Comparison of ENCODE assay signal across 25 cellular contexts in the genomic region with DNA sequence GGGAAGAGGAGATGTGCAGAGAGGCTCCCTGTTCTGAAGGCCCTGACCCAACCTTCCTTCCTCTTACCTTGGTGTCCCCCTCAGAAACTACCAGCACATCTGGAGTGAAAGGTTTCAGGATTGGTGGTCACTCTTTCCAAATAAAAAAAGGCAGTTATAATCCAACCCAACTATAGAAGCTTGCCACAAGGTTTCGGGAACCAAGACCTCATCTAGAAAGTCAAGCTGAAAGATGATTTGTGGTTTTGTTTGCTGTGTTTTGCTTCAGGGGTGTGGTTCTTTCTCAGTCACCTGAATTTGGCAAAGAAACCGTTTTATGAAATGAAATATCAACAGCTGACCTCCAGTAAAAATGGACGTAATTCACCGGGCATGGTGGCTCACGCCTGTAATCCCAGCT. TPM values are rescaled to one million over a fixed set of nuclear protein-coding genes. Genes with fewer than 3 reads are reported as not detected.
DNase-seq lines count a peak whose midpoint lies in the region; ATAC-seq and TF ChIP-seq lines count a peak whose summit lies in the region.
"Had no signal": no experiment of that assay in that cellular context is flagged by ENCODE, and none has a peak within 500 bp of the region (broad histone marks: within the 10 kb centered on the region; RNA-seq: fewer than 3 reads in every experiment).

No MANE protein-coding gene starts in this region.

- H3K27ac Mint-ChIP-seq in MCF 10A (ENCODE audit: low read depth, unreplicated experiment) (peak overlapping the region; percentile 42), T-helper 17 cell (peak overlapping the region; percentile 6)
- H3K27ac Mint-ChIP-seq: B cell had no signal

- H3K4me3 Mint-ChIP-seq in MCF 10A (ENCODE audit: unreplicated experiment): no peak overlapping the region
- no peak overlapping the region for H3K4me3 Mint-ChIP-seq in T-helper 17 cell
- H3K4me3 Mint-ChIP-seq: B cell, CD14-positive monocyte had no signal

- no peaks in the 10 kb centered on the region for H3K9me3 ChIP-seq in breast epithelium
- no peaks in the 10 kb centered on the region for H3K9me3 ChIP-seq in T-helper 17 cell (ENCODE audit: control insufficient read depth, low read length, poor library complexity, severe bottlenecking)

- peaks cover 9% of the 10 kb centered on the region for H3K36me3 ChIP-seq in breast epithelium

- H3K4me1 Mint-ChIP-seq in MCF 10A (ENCODE audit: insufficient read depth, unreplicated experiment): no peaks in the 10 kb centered on the region
- H3K4me1 Mint-ChIP-seq in T-helper 17 cell: peaks cover 2% of the 10 kb centered on the region
- H3K4me1 Mint-ChIP-seq: B cell, CD14-positive monocyte had no signal

- POLR2A ChIA-PET in MCF 10A (lab: Yijun Ruan, JAX): no interaction called here

- H3K4me3 ChIP-seq in breast epithelium: no peak overlapping the region

- TF ChIP-seq POLR2A in breast epithelium (IDR thresholded peaks at IDR 0.05): no peak

- DNase-seq in MCF 10A (ENCODE audit: unreplicated experiment): no peak
- DNase-seq in breast epithelium (ENCODE audit: low spot score in 2 of 2): no peak
- peak; percentile 50 for DNase-seq in GM20000 (ENCODE audit: low spot score)
- no peak for DNase-seq in T-helper 17 cell
- no peak for DNase-seq in NCI-H2029 treated with DMSO at 0.1 percent for 48 hours (lab: John Stamatoyannopoulos, UW)
- DNase-seq in KG1 (lab: John Stamatoyannopoulos, UW): no peak
- no peak for DNase-seq in OCI-M2 (lab: John Stamatoyannopoulos, UW; ENCODE audit: unreplicated experiment)
- DNase-seq: EL, GF-D8, GOT3, HCEC 1CT, NCI-H1092 treated with DMSO at 0.1 percent for 48 hours, NCI-H146, NCI-H2081, NCI-H2171, NCI-H345, NCI-H524, NCI-H774, PC-3, Right ventricle myocardium superior had no signal

- no peak for TF ChIP-seq CTCF in MCF 10A (IDR thresholded peaks at IDR 0.05; ENCODE audit: unreplicated experiment)
- TF ChIP-seq CTCF in breast epithelium (IDR thresholded peaks at IDR 0.05): no peak
- no peak for TF ChIP-seq CTCF in GM20000 (IDR thresholded peaks at IDR 0.05; ENCODE audit: extremely low read depth, missing control alignments)

- no peaks in the 10 kb centered on the region for H3K9me3 Mint-ChIP-seq in MCF 10A (ENCODE audit: unreplicated experiment)

- no peak overlapping the region for H3K27ac ChIP-seq in breast epithelium

- intact Hi-C loops in MCF 10A (cut with micrococcal nuclease): no loop called here
- intact Hi-C loops in breast epithelium (cut with DNase I; ENCODE audit: low total_unique reads): no loop called here

- BruUV-seq in MCF 10A (replicated peaks; lab: Mats Ljungman, UMichigan): no TSS peak

- no peaks in the 10 kb centered on the region for H3K27me3 ChIP-seq in breast epithelium

- peaks cover 78% of the 10 kb centered on the region for H3K36me3 Mint-ChIP-seq in MCF 10A (ENCODE audit: insufficient read depth, unreplicated experiment)
- H3K36me3 Mint-ChIP-seq in T-helper 17 cell (ENCODE audit: low read depth): peaks cover 3% of the 10 kb centered on the region

- no peaks in the 10 kb centered on the region for H3K27me3 Mint-ChIP-seq in MCF 10A (ENCODE audit: insufficient read depth, unreplicated experiment)
- no peaks in the 10 kb centered on the region for H3K27me3 Mint-ChIP-seq in T-helper 17 cell
- H3K27me3 Mint-ChIP-seq: B cell had no signal

- H3K4me1 ChIP-seq in breast epithelium: no peaks in the 10 kb centered on the region

- no peak for ATAC-seq in T-helper 17 cell
- ATAC-seq in HG02588 (IDR thresholded peaks at IDR 0.05; ENCODE audit: unreplicated experiment): no peak
- ATAC-seq: PC-3 had no signal

- CTCF ChIA-PET in MCF 10A (lab: Yijun Ruan, JAX): interaction anchor here (0.7 to 1.2 kb wide), 2 partner anchors 16 to 375 kb away, joined by 3 read pairs; no protein-coding TSS in a partner anchor

RNA-seq across cellular contexts. Expression of gene SHMT1, which starts 19.3 kb away (rescaled TPM):
- total RNA-seq in MCF 10A (2022) (17.0 and 23.0 TPM in 2 replicates), breast epithelium (100 to 1,000 TPM in 1 of 3 donors, 10 to 100 TPM in 2; 38.3 to 144 (median 47.1) TPM), T-helper 17 cell (10 to 100 TPM in 1 of 2 donors, 1 to 10 TPM in 1; 9.8 to 14.0 TPM)

RNA-seq across cellular contexts. Expression of gene SMCR8, which starts 28.9 kb away (rescaled TPM):
- total RNA-seq in MCF 10A (2022): 10.9 and 16.8 TPM in 2 replicates
- 10 to 100 TPM; 16.4 to 20.9 (median 16.8) TPM for total RNA-seq in breast epithelium
- total RNA-seq in T-helper 17 cell: 10 to 100 TPM; 37.9 to 51.6 TPM

RNA-seq across cellular contexts. Expression of gene TOP3A, which starts 29.2 kb away (rescaled TPM):
- 32.5 and 35.3 TPM in 2 replicates for total RNA-seq in MCF 10A (2022)
- 10 to 100 TPM; 25.9 to 46.5 (median 30.1) TPM for total RNA-seq in breast epithelium
- 10 to 100 TPM; 31.8 to 38.4 TPM for total RNA-seq in T-helper 17 cell

RNA-seq across cellular contexts. Expression of gene EVPLL, which starts 33.6 kb away (rescaled TPM):
- total RNA-seq in MCF 10A (2022) (0.70 and 0.88 TPM in 2 replicates), breast epithelium (under 1 TPM in 2 of 3 donors, not detected in 1; 0.32 to 0.73 TPM), T-helper 17 cell (not detected)
- total RNA-seq: B cell, Right ventricle myocardium superior, RPMI7951, SK-MEL-5 had no signal
